In the genomic region with DNA sequence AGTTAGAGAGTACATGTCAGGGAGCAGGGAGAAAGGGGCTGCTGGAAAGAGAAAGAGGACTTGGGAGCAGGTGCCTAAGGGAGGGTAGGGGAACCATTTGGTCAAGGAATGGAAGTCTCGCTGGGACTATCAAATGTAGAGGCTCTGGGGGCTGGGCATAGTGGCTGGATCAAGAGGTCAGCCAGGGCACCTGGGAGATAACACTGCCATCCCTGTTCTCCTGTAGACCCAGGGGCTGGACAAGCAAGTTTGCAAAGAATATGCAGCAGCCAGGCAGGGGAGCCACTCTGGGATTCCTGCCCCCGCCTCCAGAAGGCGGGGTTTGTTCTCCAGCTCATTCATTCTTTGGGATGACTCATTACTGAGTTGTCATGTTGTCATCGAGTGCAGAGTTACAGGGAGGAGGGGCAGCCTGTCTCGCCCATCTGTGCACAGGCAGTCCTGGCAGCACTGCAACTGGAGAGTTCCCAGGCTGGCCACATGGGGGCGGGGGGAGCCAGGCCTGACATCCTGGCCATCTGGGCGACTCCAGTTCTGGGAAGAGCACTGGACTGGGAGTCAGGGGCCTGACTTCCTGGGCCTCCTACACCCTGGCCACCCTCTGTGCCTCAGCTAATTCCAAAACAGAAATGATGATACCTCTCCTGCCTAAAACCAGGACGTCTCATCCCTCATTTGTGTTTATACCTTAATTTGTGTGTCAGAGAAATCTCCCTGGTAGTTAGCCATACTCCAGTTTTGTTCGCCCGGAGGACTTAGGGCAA, we compare ENCODE assay signal across 1 cellular context.
TF ChIP-seq lines count a peak whose summit lies in the region.

No MANE protein-coding gene starts in this region.

TF ChIP-seq in HepG2, 621 proteins besides CTCF, POLR2A, EP300 and RAD21 (continues in another document):
- peak; percentile 66 for TF ChIP-seq ISL2 (CRISPR knock-in tag; IDR thresholded peaks at IDR 0.05)
- 0 out of 2 replicates have a peak, but pooled peaks have one; percentile 57 for TF ChIP-seq HNRNPL (IDR thresholded peaks at IDR 0.05; ENCODE audit: low read depth, low read length)
- no peak; the same call in 1 of the 2 replicates for TF ChIP-seq KDM5B (CRISPR knock-in tag; IDR thresholded peaks at IDR 0.05; ENCODE audit: borderline replicate concordance)
- no peak for TF ChIP-seq MATR3 (CRISPR knock-in tag; IDR thresholded peaks at IDR 0.05)
- 0 out of 2 replicates have a peak, but pooled peaks have one; percentile 45 for TF ChIP-seq SMAD1 (CRISPR knock-in tag; IDR thresholded peaks at IDR 0.05; ENCODE audit: borderline replicate concordance, low read depth)
- TF ChIP-seq RORA (CRISPR knock-in tag; IDR thresholded peaks at IDR 0.05) = no peak
- TF ChIP-seq, protein P1, sequence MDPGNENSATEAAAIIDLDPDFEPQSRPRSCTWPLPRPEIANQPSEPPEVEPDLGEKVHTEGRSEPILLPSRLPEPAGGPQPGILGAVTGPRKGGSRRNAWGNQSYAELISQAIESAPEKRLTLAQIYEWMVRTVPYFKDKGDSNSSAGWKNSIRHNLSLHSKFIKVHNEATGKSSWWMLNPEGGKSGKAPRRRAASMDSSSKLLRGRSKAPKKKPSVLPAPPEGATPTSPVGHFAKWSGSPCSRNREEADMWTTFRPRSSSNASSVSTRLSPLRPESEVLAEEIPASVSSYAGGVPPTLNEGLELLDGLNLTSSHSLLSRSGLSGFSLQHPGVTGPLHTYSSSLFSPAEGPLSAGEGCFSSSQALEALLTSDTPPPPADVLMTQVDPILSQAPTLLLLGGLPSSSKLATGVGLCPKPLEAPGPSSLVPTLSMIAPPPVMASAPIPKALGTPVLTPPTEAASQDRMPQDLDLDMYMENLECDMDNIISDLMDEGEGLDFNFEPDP (CRISPR knock-in tag; conservative IDR thresholded peaks at IDR 0.05) = no peak
- TF ChIP-seq, protein P2, sequence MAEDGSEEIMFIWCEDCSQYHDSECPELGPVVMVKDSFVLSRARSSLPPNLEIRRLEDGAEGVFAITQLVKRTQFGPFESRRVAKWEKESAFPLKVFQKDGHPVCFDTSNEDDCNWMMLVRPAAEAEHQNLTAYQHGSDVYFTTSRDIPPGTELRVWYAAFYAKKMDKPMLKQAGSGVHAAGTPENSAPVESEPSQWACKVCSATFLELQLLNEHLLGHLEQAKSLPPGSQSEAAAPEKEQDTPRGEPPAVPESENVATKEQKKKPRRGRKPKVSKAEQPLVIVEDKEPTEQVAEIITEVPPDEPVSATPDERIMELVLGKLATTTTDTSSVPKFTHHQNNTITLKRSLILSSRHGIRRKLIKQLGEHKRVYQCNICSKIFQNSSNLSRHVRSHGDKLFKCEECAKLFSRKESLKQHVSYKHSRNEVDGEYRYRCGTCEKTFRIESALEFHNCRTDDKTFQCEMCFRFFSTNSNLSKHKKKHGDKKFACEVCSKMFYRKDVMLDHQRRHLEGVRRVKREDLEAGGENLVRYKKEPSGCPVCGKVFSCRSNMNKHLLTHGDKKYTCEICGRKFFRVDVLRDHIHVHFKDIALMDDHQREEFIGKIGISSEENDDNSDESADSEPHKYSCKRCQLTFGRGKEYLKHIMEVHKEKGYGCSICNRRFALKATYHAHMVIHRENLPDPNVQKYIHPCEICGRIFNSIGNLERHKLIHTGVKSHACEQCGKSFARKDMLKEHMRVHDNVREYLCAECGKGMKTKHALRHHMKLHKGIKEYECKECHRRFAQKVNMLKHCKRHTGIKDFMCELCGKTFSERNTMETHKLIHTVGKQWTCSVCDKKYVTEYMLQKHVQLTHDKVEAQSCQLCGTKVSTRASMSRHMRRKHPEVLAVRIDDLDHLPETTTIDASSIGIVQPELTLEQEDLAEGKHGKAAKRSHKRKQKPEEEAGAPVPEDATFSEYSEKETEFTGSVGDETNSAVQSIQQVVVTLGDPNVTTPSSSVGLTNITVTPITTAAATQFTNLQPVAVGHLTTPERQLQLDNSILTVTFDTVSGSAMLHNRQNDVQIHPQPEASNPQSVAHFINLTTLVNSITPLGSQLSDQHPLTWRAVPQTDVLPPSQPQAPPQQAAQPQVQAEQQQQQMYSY (CRISPR knock-in tag; IDR thresholded peaks at IDR 0.05) = no peak
- peak; percentile 84 for TF ChIP-seq HOXA3 (CRISPR knock-in tag; IDR thresholded peaks at IDR 0.05)
- no peak for TF ChIP-seq ZNF530 (CRISPR knock-in tag; IDR thresholded peaks at IDR 0.05; ENCODE audit: low read depth)
- TF ChIP-seq, protein P3, sequence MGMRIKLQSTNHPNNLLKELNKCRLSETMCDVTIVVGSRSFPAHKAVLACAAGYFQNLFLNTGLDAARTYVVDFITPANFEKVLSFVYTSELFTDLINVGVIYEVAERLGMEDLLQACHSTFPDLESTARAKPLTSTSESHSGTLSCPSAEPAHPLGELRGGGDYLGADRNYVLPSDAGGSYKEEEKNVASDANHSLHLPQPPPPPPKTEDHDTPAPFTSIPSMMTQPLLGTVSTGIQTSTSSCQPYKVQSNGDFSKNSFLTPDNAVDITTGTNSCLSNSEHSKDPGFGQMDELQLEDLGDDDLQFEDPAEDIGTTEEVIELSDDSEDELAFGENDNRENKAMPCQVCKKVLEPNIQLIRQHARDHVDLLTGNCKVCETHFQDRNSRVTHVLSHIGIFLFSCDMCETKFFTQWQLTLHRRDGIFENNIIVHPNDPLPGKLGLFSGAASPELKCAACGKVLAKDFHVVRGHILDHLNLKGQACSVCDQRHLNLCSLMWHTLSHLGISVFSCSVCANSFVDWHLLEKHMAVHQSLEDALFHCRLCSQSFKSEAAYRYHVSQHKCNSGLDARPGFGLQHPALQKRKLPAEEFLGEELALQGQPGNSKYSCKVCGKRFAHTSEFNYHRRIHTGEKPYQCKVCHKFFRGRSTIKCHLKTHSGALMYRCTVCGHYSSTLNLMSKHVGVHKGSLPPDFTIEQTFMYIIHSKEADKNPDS (CRISPR knock-in tag; IDR thresholded peaks at IDR 0.05) = no peak
- no peak for TF ChIP-seq ZNF577 (CRISPR knock-in tag; IDR thresholded peaks at IDR 0.05; ENCODE audit: borderline replicate concordance, low read depth)
- no peak for TF ChIP-seq TMF1 (CRISPR knock-in tag; IDR thresholded peaks at IDR 0.05; ENCODE audit: low read depth)
- TF ChIP-seq MXD4 (CRISPR knock-in tag; IDR thresholded peaks at IDR 0.05) = no peak; the same call in 1 of the 2 replicates
- no peak for TF ChIP-seq PRMT3 (CRISPR knock-in tag; IDR thresholded peaks at IDR 0.05; ENCODE audit: borderline replicate concordance, low read depth)
- TF ChIP-seq, protein P4, sequence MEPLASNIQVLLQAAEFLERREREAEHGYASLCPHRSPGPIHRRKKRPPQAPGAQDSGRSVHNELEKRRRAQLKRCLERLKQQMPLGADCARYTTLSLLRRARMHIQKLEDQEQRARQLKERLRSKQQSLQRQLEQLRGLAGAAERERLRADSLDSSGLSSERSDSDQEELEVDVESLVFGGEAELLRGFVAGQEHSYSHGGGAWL (CRISPR knock-in tag; IDR thresholded peaks at IDR 0.05) = 0 out of 2 replicates have a peak, but pooled peaks have one; percentile 52
- TF ChIP-seq HDAC2 (CRISPR knock-in tag; IDR thresholded peaks at IDR 0.05) = peak; percentile 82
- TF ChIP-seq ZNF563 (CRISPR knock-in tag; IDR thresholded peaks at IDR 0.05) = no peak
- TF ChIP-seq CENPT (CRISPR knock-in tag; IDR thresholded peaks at IDR 0.05; ENCODE audit: low read depth) = no peak
- no peak for TF ChIP-seq ZZZ3 (CRISPR knock-in tag; IDR thresholded peaks at IDR 0.05; ENCODE audit: borderline replicate concordance)
- TF ChIP-seq GATAD2A (CRISPR knock-in tag; IDR thresholded peaks at IDR 0.05) = peak; percentile 89
- TF ChIP-seq ZFP36L2 (CRISPR knock-in tag; IDR thresholded peaks at IDR 0.05) = no peak
- peak; percentile 72 for TF ChIP-seq CEBPG (CRISPR knock-in tag; IDR thresholded peaks at IDR 0.05)
- TF ChIP-seq RXRB (CRISPR knock-in tag; IDR thresholded peaks at IDR 0.05; ENCODE audit: borderline replicate concordance) = peak; percentile 83
- TF ChIP-seq, protein P5, sequence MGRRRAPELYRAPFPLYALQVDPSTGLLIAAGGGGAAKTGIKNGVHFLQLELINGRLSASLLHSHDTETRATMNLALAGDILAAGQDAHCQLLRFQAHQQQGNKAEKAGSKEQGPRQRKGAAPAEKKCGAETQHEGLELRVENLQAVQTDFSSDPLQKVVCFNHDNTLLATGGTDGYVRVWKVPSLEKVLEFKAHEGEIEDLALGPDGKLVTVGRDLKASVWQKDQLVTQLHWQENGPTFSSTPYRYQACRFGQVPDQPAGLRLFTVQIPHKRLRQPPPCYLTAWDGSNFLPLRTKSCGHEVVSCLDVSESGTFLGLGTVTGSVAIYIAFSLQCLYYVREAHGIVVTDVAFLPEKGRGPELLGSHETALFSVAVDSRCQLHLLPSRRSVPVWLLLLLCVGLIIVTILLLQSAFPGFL (CRISPR knock-in tag; IDR thresholded peaks at IDR 0.05) = no peak
- no peak for TF ChIP-seq TAF15 (IDR thresholded peaks at IDR 0.05; ENCODE audit: low read depth, low read length, poor library complexity, severe bottlenecking)
- peak; percentile 97 for TF ChIP-seq MIXL1 (CRISPR knock-in tag; IDR thresholded peaks at IDR 0.05)
- TF ChIP-seq, protein P6, sequence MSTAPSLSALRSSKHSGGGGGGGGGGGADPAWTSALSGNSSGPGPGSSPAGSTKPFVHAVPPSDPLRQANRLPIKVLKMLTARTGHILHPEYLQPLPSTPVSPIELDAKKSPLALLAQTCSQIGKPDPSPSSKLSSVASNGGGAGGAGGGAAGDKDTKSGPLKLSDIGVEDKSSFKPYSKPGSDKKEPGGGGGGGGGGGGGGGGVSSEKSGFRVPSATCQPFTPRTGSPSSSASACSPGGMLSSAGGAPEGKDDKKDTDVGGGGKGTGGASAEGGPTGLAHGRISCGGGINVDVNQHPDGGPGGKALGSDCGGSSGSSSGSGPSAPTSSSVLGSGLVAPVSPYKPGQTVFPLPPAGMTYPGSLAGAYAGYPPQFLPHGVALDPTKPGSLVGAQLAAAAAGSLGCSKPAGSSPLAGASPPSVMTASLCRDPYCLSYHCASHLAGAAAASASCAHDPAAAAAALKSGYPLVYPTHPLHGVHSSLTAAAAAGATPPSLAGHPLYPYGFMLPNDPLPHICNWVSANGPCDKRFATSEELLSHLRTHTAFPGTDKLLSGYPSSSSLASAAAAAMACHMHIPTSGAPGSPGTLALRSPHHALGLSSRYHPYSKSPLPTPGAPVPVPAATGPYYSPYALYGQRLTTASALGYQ (CRISPR knock-in tag; IDR thresholded peaks at IDR 0.05) = peak; percentile 53; the same call in 1 of the 2 replicates
- TF ChIP-seq, protein P7, sequence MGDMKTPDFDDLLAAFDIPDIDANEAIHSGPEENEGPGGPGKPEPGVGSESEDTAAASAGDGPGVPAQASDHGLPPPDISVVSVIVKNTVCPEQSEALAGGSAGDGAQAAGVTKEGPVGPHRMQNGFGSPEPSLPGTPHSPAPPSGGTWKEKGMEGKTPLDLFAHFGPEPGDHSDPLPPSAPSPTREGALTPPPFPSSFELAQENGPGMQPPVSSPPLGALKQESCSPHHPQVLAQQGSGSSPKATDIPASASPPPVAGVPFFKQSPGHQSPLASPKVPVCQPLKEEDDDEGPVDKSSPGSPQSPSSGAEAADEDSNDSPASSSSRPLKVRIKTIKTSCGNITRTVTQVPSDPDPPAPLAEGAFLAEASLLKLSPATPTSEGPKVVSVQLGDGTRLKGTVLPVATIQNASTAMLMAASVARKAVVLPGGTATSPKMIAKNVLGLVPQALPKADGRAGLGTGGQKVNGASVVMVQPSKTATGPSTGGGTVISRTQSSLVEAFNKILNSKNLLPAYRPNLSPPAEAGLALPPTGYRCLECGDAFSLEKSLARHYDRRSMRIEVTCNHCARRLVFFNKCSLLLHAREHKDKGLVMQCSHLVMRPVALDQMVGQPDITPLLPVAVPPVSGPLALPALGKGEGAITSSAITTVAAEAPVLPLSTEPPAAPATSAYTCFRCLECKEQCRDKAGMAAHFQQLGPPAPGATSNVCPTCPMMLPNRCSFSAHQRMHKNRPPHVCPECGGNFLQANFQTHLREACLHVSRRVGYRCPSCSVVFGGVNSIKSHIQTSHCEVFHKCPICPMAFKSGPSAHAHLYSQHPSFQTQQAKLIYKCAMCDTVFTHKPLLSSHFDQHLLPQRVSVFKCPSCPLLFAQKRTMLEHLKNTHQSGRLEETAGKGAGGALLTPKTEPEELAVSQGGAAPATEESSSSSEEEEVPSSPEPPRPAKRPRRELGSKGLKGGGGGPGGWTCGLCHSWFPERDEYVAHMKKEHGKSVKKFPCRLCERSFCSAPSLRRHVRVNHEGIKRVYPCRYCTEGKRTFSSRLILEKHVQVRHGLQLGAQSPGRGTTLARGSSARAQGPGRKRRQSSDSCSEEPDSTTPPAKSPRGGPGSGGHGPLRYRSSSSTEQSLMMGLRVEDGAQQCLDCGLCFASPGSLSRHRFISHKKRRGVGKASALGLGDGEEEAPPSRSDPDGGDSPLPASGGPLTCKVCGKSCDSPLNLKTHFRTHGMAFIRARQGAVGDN (CRISPR knock-in tag; IDR thresholded peaks at IDR 0.05) = peak; percentile 86
- TF ChIP-seq MYNN (CRISPR knock-in tag; IDR thresholded peaks at IDR 0.05; ENCODE audit: low read depth) = peak; percentile 79; the same call in 1 of the 2 replicates
- TF ChIP-seq ZMYM3 (CRISPR knock-in tag; IDR thresholded peaks at IDR 0.05) = peak; percentile 97
- TF ChIP-seq, protein P8, sequence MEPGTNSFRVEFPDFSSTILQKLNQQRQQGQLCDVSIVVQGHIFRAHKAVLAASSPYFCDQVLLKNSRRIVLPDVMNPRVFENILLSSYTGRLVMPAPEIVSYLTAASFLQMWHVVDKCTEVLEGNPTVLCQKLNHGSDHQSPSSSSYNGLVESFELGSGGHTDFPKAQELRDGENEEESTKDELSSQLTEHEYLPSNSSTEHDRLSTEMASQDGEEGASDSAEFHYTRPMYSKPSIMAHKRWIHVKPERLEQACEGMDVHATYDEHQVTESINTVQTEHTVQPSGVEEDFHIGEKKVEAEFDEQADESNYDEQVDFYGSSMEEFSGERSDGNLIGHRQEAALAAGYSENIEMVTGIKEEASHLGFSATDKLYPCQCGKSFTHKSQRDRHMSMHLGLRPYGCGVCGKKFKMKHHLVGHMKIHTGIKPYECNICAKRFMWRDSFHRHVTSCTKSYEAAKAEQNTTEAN (CRISPR knock-in tag; conservative IDR thresholded peaks at IDR 0.05) = no peak
- peak; percentile 99 for TF ChIP-seq JUND (CRISPR knock-in tag; IDR thresholded peaks at IDR 0.05)
- peak; percentile 76 for TF ChIP-seq YY1 (IDR thresholded peaks at IDR 0.05; ENCODE audit: insufficient read depth, insufficient replicate concordance, low read depth, low read length)
- TF ChIP-seq, protein P9, sequence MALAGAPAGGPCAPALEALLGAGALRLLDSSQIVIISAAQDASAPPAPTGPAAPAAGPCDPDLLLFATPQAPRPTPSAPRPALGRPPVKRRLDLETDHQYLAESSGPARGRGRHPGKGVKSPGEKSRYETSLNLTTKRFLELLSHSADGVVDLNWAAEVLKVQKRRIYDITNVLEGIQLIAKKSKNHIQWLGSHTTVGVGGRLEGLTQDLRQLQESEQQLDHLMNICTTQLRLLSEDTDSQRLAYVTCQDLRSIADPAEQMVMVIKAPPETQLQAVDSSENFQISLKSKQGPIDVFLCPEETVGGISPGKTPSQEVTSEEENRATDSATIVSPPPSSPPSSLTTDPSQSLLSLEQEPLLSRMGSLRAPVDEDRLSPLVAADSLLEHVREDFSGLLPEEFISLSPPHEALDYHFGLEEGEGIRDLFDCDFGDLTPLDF (CRISPR knock-in tag; IDR thresholded peaks at IDR 0.05) = no peak
- TF ChIP-seq, protein P10, sequence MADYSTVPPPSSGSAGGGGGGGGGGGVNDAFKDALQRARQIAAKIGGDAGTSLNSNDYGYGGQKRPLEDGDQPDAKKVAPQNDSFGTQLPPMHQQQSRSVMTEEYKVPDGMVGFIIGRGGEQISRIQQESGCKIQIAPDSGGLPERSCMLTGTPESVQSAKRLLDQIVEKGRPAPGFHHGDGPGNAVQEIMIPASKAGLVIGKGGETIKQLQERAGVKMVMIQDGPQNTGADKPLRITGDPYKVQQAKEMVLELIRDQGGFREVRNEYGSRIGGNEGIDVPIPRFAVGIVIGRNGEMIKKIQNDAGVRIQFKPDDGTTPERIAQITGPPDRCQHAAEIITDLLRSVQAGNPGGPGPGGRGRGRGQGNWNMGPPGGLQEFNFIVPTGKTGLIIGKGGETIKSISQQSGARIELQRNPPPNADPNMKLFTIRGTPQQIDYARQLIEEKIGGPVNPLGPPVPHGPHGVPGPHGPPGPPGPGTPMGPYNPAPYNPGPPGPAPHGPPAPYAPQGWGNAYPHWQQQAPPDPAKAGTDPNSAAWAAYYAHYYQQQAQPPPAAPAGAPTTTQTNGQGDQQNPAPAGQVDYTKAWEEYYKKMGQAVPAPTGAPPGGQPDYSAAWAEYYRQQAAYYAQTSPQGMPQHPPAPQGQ (CRISPR knock-in tag; IDR thresholded peaks at IDR 0.05; ENCODE audit: borderline replicate concordance) = no peak
